In the genomic region with DNA sequence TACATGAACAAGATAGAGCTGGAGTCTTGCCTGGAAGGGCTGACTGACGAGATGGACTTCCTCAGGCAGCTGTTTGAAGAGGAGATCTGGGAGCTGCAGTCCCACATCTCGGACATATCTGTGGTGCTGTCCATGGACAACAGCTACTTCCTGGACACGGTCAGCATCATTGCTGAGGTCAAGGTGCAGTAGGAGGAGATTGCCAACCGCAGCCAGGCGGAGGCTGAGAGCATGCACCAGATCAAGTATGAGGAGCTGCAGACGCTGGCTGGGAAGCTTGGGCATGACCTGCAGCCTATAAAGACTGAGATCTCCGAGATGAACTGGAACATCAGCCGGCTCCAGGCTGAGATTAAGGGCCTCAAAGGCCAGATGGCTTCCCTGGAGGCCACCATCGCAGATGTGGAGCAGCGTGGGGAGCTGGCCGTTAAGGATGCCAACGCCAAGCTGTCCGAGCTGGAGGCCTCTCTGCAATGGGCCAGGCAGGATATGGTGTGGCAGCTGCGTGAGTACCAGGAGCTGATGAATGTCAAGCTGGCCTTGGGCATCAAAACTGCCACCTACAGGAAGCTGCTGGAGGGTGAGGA, we compare ENCODE assay signal across 22 cellular contexts.
"Had no signal": no experiment of that assay in that cellular context is flagged by ENCODE, and none has a peak within 500 bp of the region (broad histone marks: within the 10 kb centered on the region; RNA-seq: fewer than 3 reads in every experiment).

No MANE protein-coding gene starts in this region.

- ATAC-seq: effector memory CD8-positive, alpha-beta T cell; gastrocnemius medialis; left lung; psoas muscle; sciatic nerve; stimulated activated memory B cell treated with anti-CD40 and anti-IgM and Interleukin-4, amounts not matched to agents 10 μg/mL and 1 μg/mL and 100 μg/mL, for 72 hours had no signal

- H3K27ac ChIP-seq: epithelial cell of prostate, esophagus muscularis mucosa, left lung, parathyroid adenoma, psoas muscle, spleen, thoracic aorta, transverse colon had no signal

- H3K27me3 ChIP-seq: esophagus muscularis mucosa, gastrocnemius medialis had no signal

- DNase-seq: effector memory CD8-positive, alpha-beta T cell; glutamatergic neuron; islet precursor cell; left lung; mesenchymal stem cell; midbrain; naive B cell; occipital lobe; retina; spleen; stimulated activated CD4-positive, alpha-beta T cell treated with anti-CD3 and anti-CD28 coated beads, Interleukin-15, amount 100 ng/mL, for 24 hours; stimulated activated CD4-positive, alpha-beta T cell treated with anti-CD3 and anti-CD28 coated beads, Interleukin-1b, Interleukin-23, amount 100 ng/mL, for 48 hours; stimulated activated CD4-positive, alpha-beta T cell treated with anti-CD3 and anti-CD28 coated beads, Interleukin-4, amount 100 ng/mL, for 24 hours; transverse colon had no signal
